ENCODE assay signal across 20 cellular contexts in genomic region chr1:204872262-204872881, GRCh38. TPM values are rescaled to one million over a fixed set of nuclear protein-coding genes. Genes with fewer than 3 reads are reported as not detected.
DNase-seq lines count a peak whose midpoint lies in the region; TF ChIP-seq lines count a peak whose summit lies in the region.
"Had no signal": no experiment of that assay in that cellular context is flagged by ENCODE, and none has a peak within 500 bp of the region (broad histone marks: within the 10 kb centered on the region; RNA-seq: fewer than 3 reads in every experiment).

No MANE protein-coding gene starts in this region.

- no peaks in the 10 kb centered on the region for H3K9me3 ChIP-seq in prostate gland
- H3K9me3 ChIP-seq: ascending aorta, colonic mucosa had no signal

- H3K4me3 ChIP-seq in prostate gland = no peak overlapping the region
- H3K4me3 ChIP-seq: ascending aorta, colonic mucosa had no signal

- no peak for TF ChIP-seq CTCF in prostate gland (IDR thresholded peaks at IDR 0.05)

- intact Hi-C loops in posterior cingulate gyrus (cut with DNase I) (no loop called here), prostate gland (cut with DNase I) (loop anchor here (5.0 kb wide), 1 partner anchor 40 kb away; no protein-coding TSS in a partner anchor)

- no peaks in the 10 kb centered on the region for H3K27me3 ChIP-seq in prostate gland (replicated peaks; ENCODE audit: insufficient read depth)
- H3K27me3 ChIP-seq: ascending aorta, colonic mucosa had no signal

- no peak for TF ChIP-seq POLR2A in prostate gland (IDR thresholded peaks at IDR 0.05)

- H3K27ac ChIP-seq in prostate gland = no peak overlapping the region
- H3K27ac ChIP-seq: ascending aorta, colonic mucosa had no signal

- WGBS in prostate gland = 61% methylated on average over 6 of the region's 6 CpGs

- peak; percentile 62 for DNase-seq in A172 (ENCODE audit: low spot score)
- DNase-seq in GM04503 (ENCODE audit: low read depth) = peak; percentile 49
- peak; percentile 27 for DNase-seq in ecto neural progenitor cell (ENCODE audit: low spot score)
- peak in 7 of 10 donors; percentile 23 to 88 (median 64) for DNase-seq in posterior cingulate gyrus
- no peak for DNase-seq in prostate gland (ENCODE audit: low spot score)
- no peak for DNase-seq in NCI-H345 treated with DMSO at 0.1 percent for 48 hours (lab: John Stamatoyannopoulos, UW; ENCODE audit: unreplicated experiment)
- no peak for DNase-seq in RKO (ENCODE audit: low spot score)
- DNase-seq in activated CD4-positive, alpha-beta T cell treated with anti-CD3 and anti-CD28 coated beads for 1 hour = no peak
- DNase-seq: activated CD4-positive, CD25-positive, alpha-beta regulatory T cell; activated CD8-positive, alpha-beta memory T cell treated with anti-CD3 and anti-CD28 coated beads, Interleukin-2, amount 10 ng/mL, durations not matched to agents 7 days and 5 days; activated gamma-delta T cell treated with Interleukin-2 at 50 U/mL for 16 hours; colonic mucosa; natural killer cell; NCI-H1694 treated with DMSO at 0.1 percent for 48 hours; NCI-H446; SIG-M5; T-helper 17 cell had no signal

- H3K36me3 ChIP-seq in prostate gland = no peaks in the 10 kb centered on the region
- H3K36me3 ChIP-seq: ascending aorta, colonic mucosa had no signal

- no peaks in the 10 kb centered on the region for H3K4me1 ChIP-seq in prostate gland (replicated peaks)
- H3K4me1 ChIP-seq: ascending aorta, colonic mucosa had no signal

RNA-seq across cellular contexts. Expression of gene NFASC, which starts 1.7 kb away (rescaled TPM):
- total RNA-seq in A172 (2014; rRNA removed; shearing (Covaris generic)) = 19.8 and 33.3 TPM in 2 replicates
- 10 to 100 TPM in 1 of 2 donors, 1 to 10 TPM in 1; 3.7 to 13.2 TPM for total RNA-seq in prostate gland
- total RNA-seq: G401, HepG2 had no signal

Comparison
In these comparisons a context has a peak if more than half of its experiments do, and no peak if none do; other contexts are left out.
1. DNase-seq: peak in A172 (single experiment), GM04503 (single experiment), ecto neural progenitor cell (single experiment) and posterior cingulate gyrus (7 of 10); none in prostate gland (single experiment), NCI-H345 treated with DMSO at 0.1 percent for 48 hours (single experiment), RKO (single experiment) and activated CD4-positive, alpha-beta T cell treated with anti-CD3 and anti-CD28 coated beads for 1 hour (single experiment).